24 cellular contexts compared by ENCODE assay signal in the genomic region with DNA sequence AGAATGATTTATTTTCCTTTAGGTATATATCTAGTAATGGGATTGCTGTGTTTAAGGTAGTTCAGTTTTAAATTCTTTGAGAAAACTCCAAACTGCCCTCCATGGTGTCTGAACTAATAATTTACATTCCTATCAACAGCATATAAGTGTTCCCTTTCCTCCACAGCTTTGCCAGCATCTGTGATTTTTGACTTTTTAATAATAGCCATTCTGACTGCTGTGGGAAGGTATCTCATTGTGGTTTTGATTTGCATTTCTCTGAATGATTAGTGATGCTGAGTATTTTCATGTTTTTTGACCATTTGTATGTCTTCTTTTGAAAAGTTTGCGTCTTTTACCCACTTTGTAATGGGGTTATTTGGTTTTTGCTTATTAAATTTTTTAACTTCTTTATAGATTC.
DNase-seq lines count a peak whose midpoint lies in the region; ATAC-seq and TF ChIP-seq lines count a peak whose summit lies in the region.
"Had no signal": no experiment of that assay in that cellular context is flagged by ENCODE, and none has a peak within 500 bp of the region (broad histone marks: within the 10 kb centered on the region; RNA-seq: fewer than 3 reads in every experiment).

No MANE protein-coding gene starts in this region.

- H3K79me2 ChIP-seq in PC-9 (ENCODE audit: low read depth) (no peaks in the 10 kb centered on the region), osteoblast (ENCODE audit: insufficient read depth, low read length) (peaks cover 16% of the 10 kb centered on the region)

- intact Hi-C loops in PC-9 (cut with micrococcal nuclease; ENCODE audit: unreplicated experiment): no loop called here
- intact Hi-C loops in activated CD8-positive, alpha-beta T cell treated with anti-CD3 and anti-CD28 coated beads for 36 hours (cut with micrococcal nuclease): no loop called here

- H3F3A ChIP-seq in PC-9 (ENCODE audit: insufficient read depth, low read depth): no peaks in the 10 kb centered on the region

- POLR2A ChIA-PET in PC-9 (lab: Charles Lee; ENCODE audit: unreplicated experiment): no interaction called here
- POLR2A ChIA-PET in activated CD8-positive, alpha-beta T cell treated with anti-CD3 and anti-CD28 coated beads for 36 hours (lab: Charles Lee): no interaction called here

- no peaks in the 10 kb centered on the region for H3K27me3 ChIP-seq in PC-9 (ENCODE audit: insufficient read depth, low read depth)
- H3K27me3 ChIP-seq in osteoblast (ENCODE audit: insufficient read depth, low read length): no peaks in the 10 kb centered on the region
- H3K27me3 ChIP-seq: BE2C, BLaER1 had no signal

- H2AFZ ChIP-seq in PC-9 (peak overlapping the region; percentile 15; the same call in 1 of the 2 replicates), osteoblast (ENCODE audit: low read length) (no peak overlapping the region)

- CTCF ChIA-PET in PC-9 (lab: Charles Lee): no interaction called here
- CTCF ChIA-PET in activated CD8-positive, alpha-beta T cell treated with anti-CD3 and anti-CD28 coated beads for 36 hours (lab: Charles Lee): no interaction called here

- H3K36me3 Mint-ChIP-seq in nephron (ENCODE audit: low read depth): no peaks in the 10 kb centered on the region
- no peaks in the 10 kb centered on the region for H3K36me3 Mint-ChIP-seq in activated CD8-positive, alpha-beta T cell treated with anti-CD3 and anti-CD28 coated beads for 36 hours (ENCODE audit: low read depth)
- H3K36me3 Mint-ChIP-seq: CD14-positive monocyte; CD4-positive, alpha-beta memory T cell; CD4-positive, CD25-positive, alpha-beta regulatory T cell; CD8-positive, alpha-beta memory T cell had no signal

- H3K4me1 ChIP-seq in PC-9 (replicated peaks; ENCODE audit: insufficient read depth): no peaks in the 10 kb centered on the region
- H3K4me1 ChIP-seq in osteoblast (ENCODE audit: insufficient read depth, low read length): peaks cover 21% of the 10 kb centered on the region
- H3K4me1 ChIP-seq: BLaER1 had no signal

- H3K4me3 ChIP-seq in PC-9: no peak overlapping the region
- H3K4me3 ChIP-seq in osteoblast (ENCODE audit: insufficient read depth, low read length): no peak overlapping the region
- H3K4me3 ChIP-seq: BLaER1 had no signal

- no peak for TF ChIP-seq CTCF in PC-9 (conservative IDR thresholded peaks at IDR 0.05)
- TF ChIP-seq CTCF in nephron (IDR thresholded peaks at IDR 0.05; ENCODE audit: unreplicated experiment in 3 of 3): no peak
- TF ChIP-seq CTCF in activated CD8-positive, alpha-beta T cell treated with anti-CD3 and anti-CD28 coated beads for 36 hours (IDR thresholded peaks at IDR 0.05): no peak
- TF ChIP-seq CTCF in osteoblast (IDR thresholded peaks at IDR 0.05; ENCODE audit: extremely low read depth, low read depth, low read length): no peak

- BruUV-seq in PC-9 (replicated peaks; lab: Mats Ljungman, UMichigan): no TSS peak

- H3K9me3 ChIP-seq in PC-9 (ENCODE audit: insufficient read depth, low read depth) (no peaks in the 10 kb centered on the region), osteoblast (ENCODE audit: low read depth, low read length) (no peaks in the 10 kb centered on the region)
- H3K9me3 ChIP-seq: BE2C, BLaER1 had no signal

- no peak overlapping the region for H3K27ac ChIP-seq in PC-9
- no peak overlapping the region for H3K27ac ChIP-seq in osteoblast (ENCODE audit: low read depth, low read length)
- H3K27ac ChIP-seq: BLaER1 had no signal

- no peaks in the 10 kb centered on the region for H3K36me3 ChIP-seq in PC-9 (ENCODE audit: low read depth)
- H3K36me3 ChIP-seq in osteoblast (ENCODE audit: insufficient read depth, low read length): peaks cover 23% of the 10 kb centered on the region
- H3K36me3 ChIP-seq: BE2C, BLaER1 had no signal

- DNase-seq in PC-9: no peak
- DNase-seq in astrocyte of the hippocampus (ENCODE audit: low read depth, low spot score): peak; percentile 52
- no peak for DNase-seq in activated CD8-positive, alpha-beta T cell treated with anti-CD3 and anti-CD28 coated beads for 36 hours
- no peak for DNase-seq in RPMI8226
- no peak for DNase-seq in osteoblast (ENCODE audit: insufficient read length, low spot score, missing footprints)
- DNase-seq: 8988T; ACHN; BE2C; C1 segment of cervical spinal cord; CD4-positive, alpha-beta memory T cell; CD4-positive, CD25-positive, alpha-beta regulatory T cell; CD8-positive, alpha-beta memory T cell; COR-L47; DMS 273 treated with DMSO at 0.1 percent for 48 hours; DMS153; DMS53; DMS79; DND-41; EL; GDM1 had no signal

- peak overlapping the region in 2 of 3 experiments; percentile 29 to 31 for H3K27ac Mint-ChIP-seq in nephron
- no peak overlapping the region for H3K27ac Mint-ChIP-seq in activated CD8-positive, alpha-beta T cell treated with anti-CD3 and anti-CD28 coated beads for 36 hours
- H3K27ac Mint-ChIP-seq: CD14-positive monocyte; CD4-positive, alpha-beta memory T cell; CD4-positive, CD25-positive, alpha-beta regulatory T cell; CD8-positive, alpha-beta memory T cell had no signal

- no peaks in the 10 kb centered on the region for H3K27me3 Mint-ChIP-seq in nephron (ENCODE audit: low read depth)
- no peaks in the 10 kb centered on the region for H3K27me3 Mint-ChIP-seq in activated CD8-positive, alpha-beta T cell treated with anti-CD3 and anti-CD28 coated beads for 36 hours
- H3K27me3 Mint-ChIP-seq: CD4-positive, CD25-positive, alpha-beta regulatory T cell had no signal

- ATAC-seq in activated CD8-positive, alpha-beta T cell treated with anti-CD3 and anti-CD28 coated beads for 36 hours: no peak
- ATAC-seq in HG02642 (IDR thresholded peaks at IDR 0.05; ENCODE audit: poor library complexity, unreplicated experiment): no peak

- peaks cover 37% of the 10 kb centered on the region for H3K4me1 Mint-ChIP-seq in nephron
- no peaks in the 10 kb centered on the region for H3K4me1 Mint-ChIP-seq in activated CD8-positive, alpha-beta T cell treated with anti-CD3 and anti-CD28 coated beads for 36 hours (ENCODE audit: low read depth)
- H3K4me1 Mint-ChIP-seq: CD14-positive monocyte; CD4-positive, alpha-beta memory T cell; CD4-positive, CD25-positive, alpha-beta regulatory T cell; CD8-positive, alpha-beta memory T cell had no signal

- no peak overlapping the region for H3K4me3 Mint-ChIP-seq in nephron
- H3K4me3 Mint-ChIP-seq in activated CD8-positive, alpha-beta T cell treated with anti-CD3 and anti-CD28 coated beads for 36 hours: no peak overlapping the region
- H3K4me3 Mint-ChIP-seq: CD14-positive monocyte; CD4-positive, alpha-beta memory T cell; CD4-positive, CD25-positive, alpha-beta regulatory T cell; CD8-positive, alpha-beta memory T cell had no signal

- H3K9me3 Mint-ChIP-seq in nephron: no peaks in the 10 kb centered on the region
- no peaks in the 10 kb centered on the region for H3K9me3 Mint-ChIP-seq in activated CD8-positive, alpha-beta T cell treated with anti-CD3 and anti-CD28 coated beads for 36 hours
- H3K9me3 Mint-ChIP-seq: CD8-positive, alpha-beta memory T cell had no signal

- no peaks in the 10 kb centered on the region for H3K9me2 ChIP-seq in PC-9 (ENCODE audit: insufficient read depth)

- H3K4me2 ChIP-seq in PC-9: no peak overlapping the region
- no peak overlapping the region for H3K4me2 ChIP-seq in osteoblast (ENCODE audit: insufficient read depth, low read length)
- H3K4me2 ChIP-seq: BLaER1 had no signal

- H4K20me1 ChIP-seq in PC-9 (ENCODE audit: insufficient read depth): no peaks in the 10 kb centered on the region
- H4K20me1 ChIP-seq in osteoblast (ENCODE audit: insufficient read depth, low read length): no peaks in the 10 kb centered on the region
- H4K20me1 ChIP-seq: BLaER1 had no signal
